ENCODE assay signal across 15 cellular contexts in genomic region chr9:23587903-23588302, GRCh38.
DNase-seq lines count a peak whose midpoint lies in the region; TF ChIP-seq lines count a peak whose summit lies in the region.
"Had no signal": no experiment of that assay in that cellular context is flagged by ENCODE, and none has a peak within 500 bp of the region (broad histone marks: within the 10 kb centered on the region; RNA-seq: fewer than 3 reads in every experiment).

No MANE protein-coding gene starts in this region.

- no peak overlapping the region for H3K9ac ChIP-seq in neural progenitor cell

- H3K27ac Mint-ChIP-seq in neural progenitor cell (no peak overlapping the region), Calu3 (ENCODE audit: unreplicated experiment) (no peak overlapping the region)
- H3K27ac Mint-ChIP-seq: activated B cell treated with CpG ODN at 0.5 μM for 24 hours; effector memory CD8-positive, alpha-beta T cell; nephron had no signal

- no peaks in the 10 kb centered on the region for H3K27me3 ChIP-seq in neural progenitor cell
- H3K27me3 ChIP-seq: stomach, upper lobe of right lung had no signal

- H3K4me1 Mint-ChIP-seq in neural progenitor cell (peaks cover 3% of the 10 kb centered on the region), Calu3 (ENCODE audit: low read depth, unreplicated experiment) (peaks cover 17% of the 10 kb centered on the region)

- TF ChIP-seq CTCF in epithelial cell of esophagus (IDR thresholded peaks at IDR 0.05; ENCODE audit: insufficient read depth, low read depth, low read length, missing control alignments) (peak; percentile 20), neural progenitor cell (IDR thresholded peaks at IDR 0.05) (peak; percentile 25), Calu3 (IDR thresholded peaks at IDR 0.05; ENCODE audit: unreplicated experiment) (no peak)

- H3K4me2 ChIP-seq in neural progenitor cell, result no peak overlapping the region

- H3K79me2 ChIP-seq in neural progenitor cell (ENCODE audit: low read depth), result no peaks in the 10 kb centered on the region

- no peak overlapping the region for H3K4me3 Mint-ChIP-seq in neural progenitor cell
- H3K4me3 Mint-ChIP-seq in Calu3 (ENCODE audit: low read depth, unreplicated experiment), result no peak overlapping the region
- H3K4me3 Mint-ChIP-seq: activated B cell treated with CpG ODN at 0.5 μM for 24 hours; effector memory CD8-positive, alpha-beta T cell; nephron had no signal

- peak; percentile 19 for DNase-seq in NCI-H748 (lab: John Stamatoyannopoulos, UW; ENCODE audit: unreplicated experiment)
- no peak for DNase-seq in NCI-H748 treated with DMSO at 0.1 percent for 48 hours (lab: John Stamatoyannopoulos, UW)
- DNase-seq in NCI-H69 (lab: John Stamatoyannopoulos, UW), result peak; percentile 56
- peak; percentile 23 for DNase-seq in epithelial cell of esophagus (ENCODE audit: low read depth)
- peak; percentile 6 for DNase-seq in neural progenitor cell (ENCODE audit: low spot score)
- DNase-seq in GM03348 (ENCODE audit: low spot score), result no peak
- no peak for DNase-seq in Calu3
- no peak for DNase-seq in activated naive CD4-positive, alpha-beta T cell treated with Interleukin-2 at 50 U/mL for 16 hours
- DNase-seq: activated B cell treated with CpG ODN at 0.5 μM for 24 hours; activated effector memory CD4-positive, alpha-beta T cell treated with anti-CD3 and anti-CD28 coated beads, Interleukin-2, amount 50 U/mL, for 16 hours; effector memory CD8-positive, alpha-beta T cell; KG1; upper lobe of right lung had no signal

- H3K27me3 Mint-ChIP-seq in neural progenitor cell (ENCODE audit: insufficient read depth, low read depth), result peaks cover 2% of the 10 kb centered on the region
- no peaks in the 10 kb centered on the region for H3K27me3 Mint-ChIP-seq in Calu3 (ENCODE audit: unreplicated experiment)
- H3K27me3 Mint-ChIP-seq: activated B cell treated with CpG ODN at 0.5 μM for 24 hours; effector memory CD8-positive, alpha-beta T cell had no signal

- no peak overlapping the region for H3K27ac ChIP-seq in neural progenitor cell
- H3K27ac ChIP-seq: stomach, upper lobe of right lung had no signal

- peaks cover 13% of the 10 kb centered on the region for H3K4me1 ChIP-seq in neural progenitor cell
- H3K4me1 ChIP-seq: upper lobe of right lung had no signal

- no TSS peak for BruUV-seq in Calu3 (replicated peaks; lab: Mats Ljungman, UMichigan)

- H2AFZ ChIP-seq in neural progenitor cell (replicated peaks), result no peak overlapping the region

- CTCF ChIA-PET in Calu3 (lab: Charles Lee), result no interaction called here

- H3K36me3 Mint-ChIP-seq in neural progenitor cell (no peaks in the 10 kb centered on the region), Calu3 (ENCODE audit: insufficient read depth, unreplicated experiment) (no peaks in the 10 kb centered on the region)

- H4K20me1 ChIP-seq in neural progenitor cell (ENCODE audit: low read depth), result no peaks in the 10 kb centered on the region

- intact Hi-C loops in Calu3 (cut with micrococcal nuclease; ENCODE audit: unreplicated experiment), result no loop called here

- H3F3A ChIP-seq in neural progenitor cell (ENCODE audit: low read depth), result no peaks in the 10 kb centered on the region

- no peaks in the 10 kb centered on the region for H3K9me3 ChIP-seq in neural progenitor cell (ENCODE audit: low read depth)
- H3K9me3 ChIP-seq: stomach, upper lobe of right lung had no signal

- H3K9me3 Mint-ChIP-seq in neural progenitor cell (no peaks in the 10 kb centered on the region), Calu3 (ENCODE audit: low read depth, unreplicated experiment) (peaks cover 4% of the 10 kb centered on the region)
- H3K9me3 Mint-ChIP-seq: activated B cell treated with CpG ODN at 0.5 μM for 24 hours, nephron had no signal

- H3K4me3 ChIP-seq in epithelial cell of esophagus (ENCODE audit: low read length) (no peak overlapping the region), neural progenitor cell (no peak overlapping the region)
- H3K4me3 ChIP-seq: stomach, upper lobe of right lung had no signal

- no peaks in the 10 kb centered on the region for H3K36me3 ChIP-seq in neural progenitor cell
- H3K36me3 ChIP-seq: stomach, upper lobe of right lung had no signal

Comparison
In these comparisons a context has a peak if more than half of its experiments do, and no peak if none do; other contexts are left out.
1. DNase-seq: peak in NCI-H748 (single experiment), NCI-H69 (single experiment), epithelial cell of esophagus (single experiment) and neural progenitor cell (single experiment); none in NCI-H748 treated with DMSO at 0.1 percent for 48 hours (single experiment), GM03348 (single experiment), Calu3 (single experiment) and activated naive CD4-positive, alpha-beta T cell treated with Interleukin-2 at 50 U/mL for 16 hours (single experiment).